ENCODE assay signal across 27 cellular contexts in genomic region chr2:78739282-78739681, GRCh38.
"Had no signal": no experiment of that assay in that cellular context is flagged by ENCODE, and none has a peak within 500 bp of the region (broad histone marks: within the 10 kb centered on the region; RNA-seq: fewer than 3 reads in every experiment).

No MANE protein-coding gene starts in this region.

- H3K27ac ChIP-seq: stomach, suprapubic skin, testis, thoracic aorta, thyroid gland, tibial artery, tibial nerve, transverse colon, upper lobe of left lung, upper lobe of right lung, uterus, vagina had no signal

- DNase-seq: stimulated activated CD4-positive, alpha-beta T cell treated with anti-CD3 and anti-CD28 coated beads, Interleukin-2, amount 100 ng/mL, for 48 hours; stimulated activated CD4-positive, alpha-beta T cell treated with anti-CD3 and anti-CD28 coated beads, Interleukin-4, amount 100 ng/mL, for 1 hour; stimulated activated CD4-positive, alpha-beta T cell treated with anti-CD3 and anti-CD28 coated beads, Interleukin-4, amount 100 ng/mL, for 24 hours; stimulated activated CD4-positive, alpha-beta T cell treated with anti-CD3 and anti-CD28 coated beads, Interleukin-4, amount 100 ng/mL, for 4 hours; stimulated activated CD8-positive, alpha-beta memory T cell treated with anti-CD3 and anti-CD28 coated beads, Interleukin-4, amount 100 ng/mL, for 48 hours; stimulated activated naive B cell treated with anti-CD40 and anti-IgM and Interleukin-4, amounts not matched to agents 10 μg/mL and 1 μg/mL and 100 μg/mL, for 72 hours; stimulated activated naive CD4-positive, alpha-beta T cell; stimulated activated naive CD4-positive, alpha-beta T cell treated with Interleukin-2 at 50 U/mL for 16 hours; stimulated activated naive CD8-positive, alpha-beta T cell treated with anti-CD3 and anti-CD28 coated beads, Interleukin-15, amount 100 ng/mL, for 72 hours; stimulated activated naive CD8-positive, alpha-beta T cell treated with anti-CD3 and anti-CD28 coated beads, Interleukin-15, Interleukin-2, amounts not matched to agents 100 U/mL and 50 U/mL, for 24 hours; stomach; substantia nigra; testis; thyroid gland; tibial artery; transverse colon; trophoblast cell; upper lobe of left lung; upper lobe of right lung; uterus had no signal

- H3K36me3 ChIP-seq: stomach, suprapubic skin, thoracic aorta, thyroid gland, tibial artery, tibial nerve, transverse colon, upper lobe of left lung, upper lobe of right lung, uterus, vagina had no signal

- H3K4me1 ChIP-seq: stomach, suprapubic skin, testis, thyroid gland, tibial artery, tibial nerve, transverse colon, upper lobe of left lung, upper lobe of right lung, uterus, vagina had no signal

- H3K4me3 ChIP-seq: stomach, suprapubic skin, testis, thoracic aorta, thyroid gland, tibial artery, tibial nerve, transverse colon, upper lobe of left lung, upper lobe of right lung, uterus, vagina had no signal

- FAIRE-seq: urothelium cell line had no signal

- H3K27me3 ChIP-seq: stomach, suprapubic skin, testis, thyroid gland, tibial artery, tibial nerve, transverse colon, upper lobe of left lung, upper lobe of right lung, uterus, vagina had no signal

- ATAC-seq: stimulated activated effector memory CD8-positive, alpha-beta T cell treated with anti-CD3 and anti-CD28 coated beads, Interleukin-12 subunit alpha, Interleukin-12 subunit beta, amount 100 ng/mL, for 72 hours; stimulated activated memory B cell treated with anti-CD40 and anti-IgM and Interleukin-4, amounts not matched to agents 10 μg/mL and 1 μg/mL and 100 μg/mL, for 72 hours; stimulated activated naive B cell treated with anti-CD40 and anti-IgM and Interleukin-4, amounts not matched to agents 10 μg/mL and 1 μg/mL and 100 μg/mL, for 72 hours; stimulated activated naive CD8-positive, alpha-beta T cell treated with anti-CD3 and anti-CD28 coated beads, Interleukin-15, amount 100 ng/mL, for 72 hours; stimulated activated naive CD8-positive, alpha-beta T cell treated with anti-CD3 and anti-CD28 coated beads, Interleukin-15, Interleukin-2, amounts not matched to agents 100 U/mL and 50 U/mL, for 24 hours; upper lobe of right lung had no signal

- H3K9me3 ChIP-seq: suprapubic skin, testis, thoracic aorta, thyroid gland, tibial artery, transverse colon, upper lobe of left lung, upper lobe of right lung, uterus, vagina had no signal
